Comparison of ENCODE assay signal across 19 cellular contexts in genomic region chr15:92510163-92510882, GRCh38.
DNase-seq lines count a peak whose midpoint lies in the region; ATAC-seq, FAIRE-seq and TF ChIP-seq lines count a peak whose summit lies in the region.
"Had no signal": no experiment of that assay in that cellular context is flagged by ENCODE, and none has a peak within 500 bp of the region (broad histone marks: within the 10 kb centered on the region; RNA-seq: fewer than 3 reads in every experiment).

No MANE protein-coding gene starts in this region.

- no peaks in the 10 kb centered on the region for H4K20me1 ChIP-seq in Karpas-422 (ENCODE audit: insufficient read depth, low read depth, low read length)

- no peak overlapping the region for H3K4me2 ChIP-seq in Karpas-422 (ENCODE audit: low read depth, low read length, poor library complexity, severe bottlenecking)

- H3K79me2 ChIP-seq in Karpas-422 (ENCODE audit: low read length), result no peaks in the 10 kb centered on the region

- H3K27me3 ChIP-seq in bronchial epithelial cell (ENCODE audit: control insufficient read depth, insufficient read depth, low read length), result no peaks in the 10 kb centered on the region
- H3K27me3 ChIP-seq in Karpas-422 (ENCODE audit: low read length), result 0 out of 2 replicates have a peak, but pooled peaks cover 2% of the 10 kb centered on the region

- no peaks in the 10 kb centered on the region for H3K9me2 ChIP-seq in Karpas-422 (replicated peaks; ENCODE audit: insufficient read depth, low read length)

- peak; percentile 22 for DNase-seq in AG10803 (ENCODE audit: low read depth)
- DNase-seq in LHCN-M2 (ENCODE audit: low read depth), result peak; percentile 50
- DNase-seq in bronchial epithelial cell (ENCODE audit: low read depth), result peak; percentile 54
- DNase-seq in kidney glomerular epithelial cell (lab: John Stamatoyannopoulos, UW), result peak; percentile 56
- DNase-seq in Karpas-422, result no peak
- DNase-seq in T1000 (lab: John Stamatoyannopoulos, UW), result no peak
- DNase-seq in activated naive CD4-positive, alpha-beta T cell (lab: John Stamatoyannopoulos, UW), result no peak
- DNase-seq: activated CD8-positive, alpha-beta memory T cell treated with anti-CD3 and anti-CD28 coated beads, Interleukin-2, amount 50 U/mL, for 48 hours; activated gamma-delta T cell; aorta; IMR-90; NCI-H2107; NCI-H524; right cardiac atrium; SIG-M5 had no signal

- TF ChIP-seq CTCF in AG10803 (conservative IDR thresholded peaks at IDR 0.05; ENCODE audit: low read length) (no peak), bronchial epithelial cell (IDR thresholded peaks at IDR 0.05; ENCODE audit: insufficient read depth, low read length, severe bottlenecking) (no peak)

- H2AFZ ChIP-seq in Karpas-422 (ENCODE audit: low read length), result no peak overlapping the region

- no peaks in the 10 kb centered on the region for H3K36me3 ChIP-seq in bronchial epithelial cell (ENCODE audit: control insufficient read depth, insufficient read depth, low read length)
- no peaks in the 10 kb centered on the region for H3K36me3 ChIP-seq in Karpas-422 (ENCODE audit: insufficient read depth, low read length)

- FAIRE-seq in bronchial epithelial cell (lab: Jason Lieb, UNC), result no peak
- FAIRE-seq: urothelium cell line had no signal

- no peak overlapping the region for H3K4me3 ChIP-seq in AG10803 (ENCODE audit: low read length)
- H3K4me3 ChIP-seq in bronchial epithelial cell (ENCODE audit: low read depth, low read length), result no peak overlapping the region
- H3K4me3 ChIP-seq in Karpas-422 (ENCODE audit: low read length), result no peak overlapping the region
- H3K4me3 ChIP-seq: coronary artery had no signal

- no peak overlapping the region for H3K27ac ChIP-seq in Karpas-422 (ENCODE audit: low read length)
- H3K27ac ChIP-seq: coronary artery, epithelial cell of prostate had no signal

- H3K4me1 ChIP-seq in Karpas-422 (ENCODE audit: low read length), result no peaks in the 10 kb centered on the region

- H3K9ac ChIP-seq in Karpas-422 (ENCODE audit: low read length), result no peak overlapping the region

- ATAC-seq in GM21390 (IDR thresholded peaks at IDR 0.05; ENCODE audit: unreplicated experiment), result no peak
- ATAC-seq: right cardiac atrium had no signal

- peaks cover 6% of the 10 kb centered on the region for H3K9me3 ChIP-seq in Karpas-422 (ENCODE audit: low read length)

Comparison
In these comparisons a context has a peak if more than half of its experiments do, and no peak if none do; other contexts are left out.
1. DNase-seq: peak in AG10803 (single experiment), LHCN-M2 (single experiment), bronchial epithelial cell (single experiment) and kidney glomerular epithelial cell (single experiment); none in Karpas-422 (single experiment), T1000 (single experiment) and activated naive CD4-positive, alpha-beta T cell (0 of 4).